19 cellular contexts compared by ENCODE assay signal in genomic region chr1:23210963-23211362, GRCh38. TPM values are rescaled to one million over a fixed set of nuclear protein-coding genes. Genes with fewer than 3 reads are reported as not detected.
"Had no signal": no experiment of that assay in that cellular context is flagged by ENCODE, and none has a peak within 500 bp of the region (broad histone marks: within the 10 kb centered on the region; RNA-seq: fewer than 3 reads in every experiment).

No MANE protein-coding gene starts in this region.

- H3K27ac ChIP-seq: colonic mucosa, gastrocnemius medialis, heart right ventricle, sigmoid colon, skin epidermis, stomach, thoracic aorta, transverse colon had no signal

- DNase-seq: colonic mucosa; gastrocnemius medialis; heart right ventricle; hypothalamus; natural killer cell; sigmoid colon; stimulated activated CD4-positive, alpha-beta T cell treated with anti-CD3 and anti-CD28 coated beads, Interleukin-12 subunit alpha, Interleukin-12 subunit beta, amount 100 ng/mL, for 4 hours; stimulated activated naive CD4-positive, alpha-beta T cell; stomach; substantia nigra; transverse colon had no signal

- FAIRE-seq: islet of Langerhans had no signal

- H3K4me1 ChIP-seq: colonic mucosa, gastrocnemius medialis, heart right ventricle, sigmoid colon, stomach, transverse colon had no signal

- H3K4me3 ChIP-seq: colonic mucosa, gastrocnemius medialis, heart right ventricle, sigmoid colon, skin epidermis, stomach, thoracic aorta, transverse colon had no signal

- H3K36me3 ChIP-seq: colonic mucosa, gastrocnemius medialis, heart right ventricle, sigmoid colon, stomach, thoracic aorta, transverse colon had no signal

- H3K9me3 ChIP-seq: colonic mucosa, gastrocnemius medialis, heart right ventricle, sigmoid colon, stomach, thoracic aorta, transverse colon had no signal

- ATAC-seq: gastrocnemius medialis, heart right ventricle, natural killer cell had no signal

- H3K27me3 ChIP-seq: colonic mucosa had no signal

RNA-seq across cellular contexts. Expression of gene HTR1D, which starts 6.3 kb away (rescaled TPM):
- total RNA-seq: fibroblast of lung, gastrocnemius medialis, heart right ventricle, left lobe of liver, lower leg skin, natural killer cell, neural crest cell, sigmoid colon, thoracic aorta had no signal
- polyA plus RNA-seq: esophagus, fibroblast of lung had no signal
